In the genomic region with DNA sequence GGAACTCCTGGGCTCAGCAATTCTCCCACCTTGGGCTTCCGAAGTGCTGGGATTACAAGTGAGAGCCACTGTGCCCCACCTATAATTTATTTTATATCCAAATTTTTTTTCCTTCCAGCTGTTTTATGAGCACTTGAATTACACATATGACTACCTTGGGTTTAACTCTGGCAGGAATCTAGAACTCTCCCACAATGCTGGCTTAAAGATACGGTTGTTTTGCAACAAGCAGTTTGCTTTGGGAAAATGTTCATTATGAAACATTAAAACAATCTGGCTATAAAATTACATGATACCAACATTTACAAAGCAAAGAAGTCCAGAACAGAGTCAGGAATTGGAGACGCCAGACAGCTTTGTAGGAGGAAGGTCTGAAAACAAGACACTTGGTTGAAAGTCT, we compare ENCODE assay signal across 28 cellular contexts.
"Had no signal": no experiment of that assay in that cellular context is flagged by ENCODE, and none has a peak within 500 bp of the region (broad histone marks: within the 10 kb centered on the region; RNA-seq: fewer than 3 reads in every experiment).

No MANE protein-coding gene starts in this region.

- H3K4me2 ChIP-seq: smooth muscle cell had no signal

- H3K4me1 ChIP-seq: colonic mucosa, parathyroid adenoma had no signal

- H3K79me2 ChIP-seq: parathyroid adenoma had no signal

- H3K36me3 ChIP-seq: colonic mucosa, esophagus squamous epithelium, stomach had no signal

- H2AFZ ChIP-seq: parathyroid adenoma had no signal

- H3K4me3 ChIP-seq: colonic mucosa, esophagus squamous epithelium, lower lobe of right lung, mucosa of descending colon, right lobe of liver, smooth muscle cell, stomach, testis, tibial artery had no signal

- H3K27ac ChIP-seq: colonic mucosa, esophagus squamous epithelium, lower lobe of right lung, parathyroid adenoma, stomach, tibial artery had no signal

- H3K9ac ChIP-seq: parathyroid adenoma had no signal

- H3K27me3 ChIP-seq: colonic mucosa, esophagus squamous epithelium, right lobe of liver, stomach, testis, tibial artery had no signal

- H3K9me3 ChIP-seq: colonic mucosa, esophagus squamous epithelium, lower lobe of right lung, mucosa of descending colon, right lobe of liver, stomach, testis, tibial artery had no signal

- ATAC-seq: effector memory CD8-positive, alpha-beta T cell; left colon; mucosa of descending colon; natural killer cell treated with Interleukin-12 subunit alpha and Interleukin-12 subunit beta and Interleukin-15 and Interleukin-18, amount 100 ng/mL, for 72 hours had no signal

- DNase-seq: colonic mucosa; dermis blood vessel endothelial cell; effector memory CD8-positive, alpha-beta T cell; erythroblast; esophagus squamous epithelium; foreskin melanocyte; hypothalamus; immature natural killer cell; islet precursor cell; kidney glomerular epithelial cell; left colon; left ventricle myocardium superior; lower lobe of right lung; mucosa of descending colon; naive B cell; right lobe of liver; stimulated activated CD4-positive, alpha-beta T cell treated with anti-CD3 and anti-CD28 coated beads, Interleukin-12 subunit alpha, Interleukin-12 subunit beta, amount 100 ng/mL, for 4 hours; stimulated activated CD4-positive, alpha-beta T cell treated with anti-CD3 and anti-CD28 coated beads, Interleukin-1b, Interleukin-23, amount 100 ng/mL, for 48 hours; stimulated activated CD4-positive, alpha-beta T cell treated with anti-CD3 and anti-CD28 coated beads, Interleukin-4, amount 100 ng/mL, for 1 hour; stimulated activated CD8-positive, alpha-beta memory T cell treated with anti-CD3 and anti-CD28 coated beads, Interleukin-4, amount 100 ng/mL, for 48 hours; stimulated activated naive CD4-positive, alpha-beta T cell treated with Interleukin-2 at 50 U/mL for 16 hours; stomach; substantia nigra; tibial artery had no signal
